Comparison of ENCODE assay signal across 8 cellular contexts in genomic region chr10:101066146-101066889, GRCh38. TPM values are rescaled to one million over a fixed set of nuclear protein-coding genes. Genes with fewer than 3 reads are reported as not detected.
DNase-seq lines count a peak whose midpoint lies in the region; ATAC-seq and TF ChIP-seq lines count a peak whose summit lies in the region.

No MANE protein-coding gene starts in this region.

- no peaks in the 10 kb centered on the region for H3K36me3 Mint-ChIP-seq in activated CD8-positive, alpha-beta T cell treated with anti-CD3 and anti-CD28 coated beads for 36 hours (ENCODE audit: low read depth)

- H3K4me3 ChIP-seq in BJ (ENCODE audit: low read depth, low read length) (peak overlapping the region; percentile 50), mucosa of stomach (ENCODE audit: low read length) (peak overlapping the region; percentile 17), tibial nerve (peak overlapping the region; percentile 22 to 59 (median 57))

- H3K27ac ChIP-seq in epithelial cell of prostate, result peak overlapping the region; percentile 47
- peak overlapping the region in 3 of 4 donors; percentile 78 to 79 (median 78) for H3K27ac ChIP-seq in tibial nerve

- peaks cover 26% of the 10 kb centered on the region for H3K4me1 Mint-ChIP-seq in activated CD8-positive, alpha-beta T cell treated with anti-CD3 and anti-CD28 coated beads for 36 hours (ENCODE audit: low read depth)

- peak overlapping the region; percentile 90 for H3K9ac ChIP-seq in mucosa of stomach (ENCODE audit: low read length)

- no peaks in the 10 kb centered on the region for H3K9me3 Mint-ChIP-seq in activated CD8-positive, alpha-beta T cell treated with anti-CD3 and anti-CD28 coated beads for 36 hours

- WGBS in tibial nerve, 2 donors, result 1 to 2% methylated on average over 25 to 34 of the region's 49 CpGs

- no peak overlapping the region for H3K27ac Mint-ChIP-seq in activated CD8-positive, alpha-beta T cell treated with anti-CD3 and anti-CD28 coated beads for 36 hours

- no peak for TF ChIP-seq POLR2A in tibial nerve (IDR thresholded peaks at IDR 0.05)

- H3K4me3 Mint-ChIP-seq in activated CD8-positive, alpha-beta T cell treated with anti-CD3 and anti-CD28 coated beads for 36 hours, result peak overlapping the region; percentile 51

- H3K4me1 ChIP-seq in mucosa of stomach (ENCODE audit: control insufficient read depth, insufficient read depth, low read length) (peaks cover 69% of the 10 kb centered on the region), tibial nerve (peaks cover 0 to 60% (median 40%) of the 10 kb centered on the region in 4 donors)

- POLR2A ChIA-PET in BJ (lab: Charles Lee), result interaction anchor here (0.7 to 1.3 kb wide), 2 partner anchors 23 to 24 kb away, joined by 4 read pairs; no protein-coding TSS in a partner anchor
- POLR2A ChIA-PET in activated CD8-positive, alpha-beta T cell treated with anti-CD3 and anti-CD28 coated beads for 36 hours (lab: Charles Lee), result interaction anchor here (1.2 to 1.3 kb wide), 2 partner anchors 19 to 34 kb away, joined by 3 to 4 read pairs; no protein-coding TSS in a partner anchor

- no peaks in the 10 kb centered on the region for H3K36me3 ChIP-seq in BJ (ENCODE audit: control insufficient read depth, insufficient read depth, low read length)
- no peaks in the 10 kb centered on the region for H3K36me3 ChIP-seq in mucosa of stomach (ENCODE audit: control insufficient read depth, insufficient read depth, low read length)
- H3K36me3 ChIP-seq in tibial nerve, result no peaks in the 10 kb centered on the region

- TF ChIP-seq CTCF in BJ (IDR thresholded peaks at IDR 0.05; ENCODE audit: insufficient read depth, low read depth, low read length), result peak; percentile 69
- peak; percentile 46 for TF ChIP-seq CTCF in activated CD8-positive, alpha-beta T cell treated with anti-CD3 and anti-CD28 coated beads for 36 hours (IDR thresholded peaks at IDR 0.05)
- peak; percentile 27 to 54 (median 31) for TF ChIP-seq CTCF in tibial nerve (IDR thresholded peaks at IDR 0.05)

- ATAC-seq in GM21423 (IDR thresholded peaks at IDR 0.05; ENCODE audit: unreplicated experiment) (peak; percentile 34), HG03460 (IDR thresholded peaks at IDR 0.05; ENCODE audit: unreplicated experiment) (no peak)
- peak; percentile 65 for ATAC-seq in activated CD8-positive, alpha-beta T cell treated with anti-CD3 and anti-CD28 coated beads for 36 hours

- no peak for DNase-seq in BJ (ENCODE audit: low read depth)
- peak; percentile 76 for DNase-seq in NCI-H510A (lab: John Stamatoyannopoulos, UW)
- peak; percentile 72 for DNase-seq in activated CD8-positive, alpha-beta T cell treated with anti-CD3 and anti-CD28 coated beads for 36 hours
- no peak for DNase-seq in epithelial cell of prostate (ENCODE audit: low read depth, low spot score)
- peak in 1 of 2 donors; percentile 29 for DNase-seq in tibial nerve (ENCODE audit: low spot score in 2 of 2)

- H3K27me3 Mint-ChIP-seq in activated CD8-positive, alpha-beta T cell treated with anti-CD3 and anti-CD28 coated beads for 36 hours, result peaks cover 43% of the 10 kb centered on the region

- peak; percentile 8 to 27 for TF ChIP-seq EP300 in tibial nerve (IDR thresholded peaks at IDR 0.05)

- H3K27me3 ChIP-seq in BJ (ENCODE audit: control insufficient read depth, insufficient read depth, low read length), result no peaks in the 10 kb centered on the region
- peaks cover 11% of the 10 kb centered on the region for H3K27me3 ChIP-seq in mucosa of stomach (ENCODE audit: control insufficient read depth, insufficient read depth, low read length)
- peaks cover 0 to 6% of the 10 kb centered on the region in 2 donors for H3K27me3 ChIP-seq in tibial nerve

- intact Hi-C loops in activated CD8-positive, alpha-beta T cell treated with anti-CD3 and anti-CD28 coated beads for 36 hours (cut with micrococcal nuclease), result no loop called here

- H3K9me3 ChIP-seq in mucosa of stomach (ENCODE audit: control insufficient read depth, low read length) (no peaks in the 10 kb centered on the region), tibial nerve (no peaks in the 10 kb centered on the region)

- CTCF ChIA-PET in BJ (lab: Yijun Ruan, JAX), result interaction anchor here (0.6 to 26.2 kb wide), 12 partner anchors 10 to 660 kb away, joined by 3 to 676 read pairs (median 6); partner anchors contain the start of genes PDZD7 and SFXN3
- CTCF ChIA-PET in activated CD8-positive, alpha-beta T cell treated with anti-CD3 and anti-CD28 coated beads for 36 hours (lab: Charles Lee), result interaction anchor here (0.6 to 23.2 kb wide), 11 partner anchors 10 to 506 kb away, joined by 3 to 655 read pairs (median 10); partner anchors contain the start of genes PDZD7 and SFXN3

RNA-seq across cellular contexts. Expression of gene KAZALD1, which starts 4.5 kb away (rescaled TPM):
- 21.4 and 32.4 TPM in 2 replicates for polyA plus RNA-seq in BJ (2011; rRNA removed)
- polyA minus RNA-seq in BJ (2011; rRNA and poly(A)+ RNA removed), result 18.1 and 21.5 TPM in 2 replicates
- under 1 TPM; 0.72 to 0.90 TPM for total RNA-seq in activated CD8-positive, alpha-beta T cell treated with anti-CD3 and anti-CD28 coated beads for 36 hours
- total RNA-seq in tibial nerve, result 10 to 100 TPM in 1 of 4 donors, 1 to 10 TPM in 3; 4.0 to 13.5 (median 8.4) TPM

RNA-seq across cellular contexts. Expression of gene SFXN3, which starts 35.3 kb away (rescaled TPM):
- 100 and 125 TPM in 2 replicates for polyA plus RNA-seq in BJ (2011; rRNA removed)
- 93.5 and 151 TPM in 2 replicates for polyA minus RNA-seq in BJ (2011; rRNA and poly(A)+ RNA removed)
- 10 to 100 TPM; 28.8 to 29.6 TPM for total RNA-seq in activated CD8-positive, alpha-beta T cell treated with anti-CD3 and anti-CD28 coated beads for 36 hours
- 100 to 1,000 TPM in 2 of 4 donors, 10 to 100 TPM in 2; 77.4 to 181 (median 106) TPM for total RNA-seq in tibial nerve

RNA-seq across cellular contexts. Expression of gene PDZD7, which starts 35.4 kb away (rescaled TPM):
- polyA plus RNA-seq in BJ (2011; rRNA removed), result 0.53 and 0.86 TPM in 2 replicates
- 0.26 and 0.57 TPM in 2 replicates for polyA minus RNA-seq in BJ (2011; rRNA and poly(A)+ RNA removed)
- under 1 TPM; 0.25 to 0.65 TPM for total RNA-seq in activated CD8-positive, alpha-beta T cell treated with anti-CD3 and anti-CD28 coated beads for 36 hours
- 1 to 10 TPM in 3 of 4 donors, under 1 TPM in 1; 0.84 to 2.4 (median 1.9) TPM for total RNA-seq in tibial nerve

Comparison
In these comparisons a context has a peak if more than half of its experiments do, and no peak if none do; other contexts are left out.
1. DNase-seq: peak in NCI-H510A (single experiment) and activated CD8-positive, alpha-beta T cell treated with anti-CD3 and anti-CD28 coated beads for 36 hours (single experiment); none in BJ (single experiment) and epithelial cell of prostate (single experiment).
2. Peak in every context shown above with its lines, with median percentiles within 50 percentile points of each other: H3K4me3 ChIP-seq and CTCF ChIP-seq.